In the genomic region with DNA sequence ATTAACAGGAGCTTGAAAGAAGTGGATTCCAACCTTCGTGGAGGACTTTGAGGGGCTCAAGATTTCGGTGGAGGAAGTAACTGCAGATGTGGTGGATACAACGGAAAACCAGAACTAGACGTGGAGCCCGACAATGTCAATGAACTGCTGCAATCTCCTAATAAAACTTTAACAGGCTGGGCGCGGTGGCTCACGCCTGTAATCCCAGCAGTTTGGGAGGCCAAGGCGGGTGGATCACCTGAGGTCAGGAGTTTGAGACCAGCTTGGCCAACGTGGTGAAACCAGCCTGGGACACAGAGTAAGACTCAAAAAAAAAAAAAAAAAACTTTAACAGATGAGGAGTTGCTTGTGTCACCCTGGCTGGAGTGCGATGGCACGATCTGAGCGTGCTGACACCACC, we compare ENCODE assay signal across 26 cellular contexts.
"Had no signal": no experiment of that assay in that cellular context is flagged by ENCODE, and none has a peak within 500 bp of the region (broad histone marks: within the 10 kb centered on the region; RNA-seq: fewer than 3 reads in every experiment).

No MANE protein-coding gene starts in this region.

- ATAC-seq: naive thymus-derived CD8-positive, alpha-beta T cell; natural killer cell treated with Interleukin-12 subunit alpha and Interleukin-12 subunit beta and Interleukin-15 and Interleukin-18, amount 100 ng/mL, for 72 hours; psoas muscle; right cardiac atrium; right lobe of liver; stimulated activated effector memory CD8-positive, alpha-beta T cell treated with anti-CD3 and anti-CD28 coated beads, Interleukin-12 subunit alpha, Interleukin-12 subunit beta, amount 100 ng/mL, for 72 hours; stimulated activated naive B cell treated with anti-CD40 and anti-IgM and Interleukin-4, amounts not matched to agents 10 μg/mL and 1 μg/mL and 100 μg/mL, for 72 hours; upper lobe of right lung had no signal

- H3K27me3 ChIP-seq: neutrophil, ovary, right lobe of liver, sigmoid colon, stomach, thyroid gland, tibial nerve, upper lobe of right lung, uterus had no signal

- H3K4me3 ChIP-seq: ovary, psoas muscle, right lobe of liver, sigmoid colon, stomach, thoracic aorta, thyroid gland, tibial nerve, upper lobe of right lung, uterus had no signal

- H3K9me3 ChIP-seq: neutrophil, ovary, psoas muscle, right lobe of liver, sigmoid colon, stomach, thoracic aorta, thyroid gland, tibial nerve, upper lobe of right lung, uterus had no signal

- DNase-seq: naive thymus-derived CD8-positive, alpha-beta T cell; nephron progenitor cell; nucleus accumbens; ovary; posterior cingulate gyrus; psoas muscle; right cardiac atrium; right lobe of liver; sigmoid colon; small intestine; stimulated activated CD4-positive, alpha-beta T cell treated with anti-CD3 and anti-CD28 coated beads, Interleukin-15, amount 100 ng/mL, for 24 hours; stimulated activated CD4-positive, alpha-beta T cell treated with anti-CD3 and anti-CD28 coated beads, Interleukin-2, amount 100 ng/mL, for 24 hours; stimulated activated CD4-positive, alpha-beta T cell treated with anti-CD3 and anti-CD28 coated beads, Interleukin-2, amount 100 ng/mL, for 48 hours; stimulated activated CD4-positive, alpha-beta T cell treated with anti-CD3 and anti-CD28 coated beads, Interleukin-4, amount 100 ng/mL, for 24 hours; stimulated activated naive B cell treated with anti-CD40 and anti-IgM and Interleukin-4, amounts not matched to agents 10 μg/mL and 1 μg/mL and 100 μg/mL, for 72 hours; stimulated activated naive CD4-positive, alpha-beta T cell treated with Interleukin-2 at 50 U/mL for 16 hours; stomach; thyroid gland; upper lobe of right lung; uterus had no signal

- H3K9ac ChIP-seq: parathyroid adenoma had no signal

- H3K27ac ChIP-seq: neutrophil, ovary, parathyroid adenoma, psoas muscle, right lobe of liver, sigmoid colon, thoracic aorta, thyroid gland, tibial nerve, upper lobe of right lung, uterus had no signal

- H3K36me3 ChIP-seq: neutrophil, ovary, right lobe of liver, sigmoid colon, stomach, thoracic aorta, thyroid gland, tibial nerve, upper lobe of right lung, uterus had no signal

- H3K4me1 ChIP-seq: parathyroid adenoma, psoas muscle, right lobe of liver, sigmoid colon, thyroid gland, tibial nerve, upper lobe of right lung, uterus had no signal
